In genomic region chr1:31040038-31040437, GRCh38 we compare ENCODE assay signal across 22 cellular contexts. TPM values are rescaled to one million over a fixed set of nuclear protein-coding genes. Genes with fewer than 3 reads are reported as not detected.
DNase-seq lines count a peak whose midpoint lies in the region; ATAC-seq and TF ChIP-seq lines count a peak whose summit lies in the region.
"Had no signal": no experiment of that assay in that cellular context is flagged by ENCODE, and none has a peak within 500 bp of the region (broad histone marks: within the 10 kb centered on the region; RNA-seq: fewer than 3 reads in every experiment).

No MANE protein-coding gene starts in this region.

- H3K27ac Mint-ChIP-seq in activated naive CD4-positive, alpha-beta T cell treated with anti-CD3 and anti-CD28 coated beads, Interleukin-2, amount 50 U/mL, for 24 hours: peak overlapping the region; percentile 21
- H3K27ac Mint-ChIP-seq in activated naive CD4-positive, alpha-beta T cell treated with anti-CD3 and anti-CD28 coated beads, Interleukin-2, amount 50 U/mL, for 72 hours: peak overlapping the region in 1 of 2 donors; percentile 36
- peak overlapping the region; percentile 87 for H3K27ac Mint-ChIP-seq in progenitor cell of endocrine pancreas
- H3K27ac Mint-ChIP-seq: activated T-cell treated with anti-CD3 and anti-CD28 coated beads, Interleukin-2, amount 50 U/mL, for 72 hours; CD8-positive, alpha-beta T cell; T-helper 2 cell treated with Interferon-gamma antibody and Interleukin-4, amounts not matched to agents 5 μg/mL and 100 μg/mL, for 36 hours had no signal

- no peak for ATAC-seq in activated naive CD4-positive, alpha-beta T cell treated with anti-CD3 and anti-CD28 coated beads, Interleukin-2, amount 50 U/mL, for 72 hours
- ATAC-seq: activated T-cell treated with anti-CD3 and anti-CD28 coated beads, Interleukin-2, amount 50 U/mL, for 72 hours; CD8-positive, alpha-beta T cell; HCT116; stimulated activated naive CD8-positive, alpha-beta T cell treated with anti-CD3 and anti-CD28 coated beads, Interleukin-15, Interleukin-2, amounts not matched to agents 100 U/mL and 50 U/mL, for 24 hours had no signal

- TF ChIP-seq CTCF in progenitor cell of endocrine pancreas (IDR thresholded peaks at IDR 0.05; ENCODE audit: unreplicated experiment): no peak

- no peak overlapping the region for H3K4me3 Mint-ChIP-seq in activated naive CD4-positive, alpha-beta T cell treated with anti-CD3 and anti-CD28 coated beads, Interleukin-2, amount 50 U/mL, for 24 hours
- no peak overlapping the region for H3K4me3 Mint-ChIP-seq in progenitor cell of endocrine pancreas (ENCODE audit: low read depth)
- H3K4me3 Mint-ChIP-seq: activated T-cell treated with anti-CD3 and anti-CD28 coated beads, Interleukin-2, amount 50 U/mL, for 72 hours; CD8-positive, alpha-beta T cell; T-helper 2 cell treated with Interferon-gamma antibody and Interleukin-4, amounts not matched to agents 5 μg/mL and 100 μg/mL, for 36 hours had no signal

- DNase-seq in activated naive CD4-positive, alpha-beta T cell treated with anti-CD3 and anti-CD28 coated beads, Interleukin-2, amount 50 U/mL, for 72 hours (ENCODE audit: low spot score in 2 of 2): no peak
- DNase-seq in NCI-H146 (lab: John Stamatoyannopoulos, UW) (peak; percentile 50), dermis blood vessel endothelial cell (peak; percentile 28), progenitor cell of endocrine pancreas (ENCODE audit: low spot score, unreplicated experiment) (no peak), D341Med (ENCODE audit: low spot score) (no peak)
- no peak for DNase-seq in stimulated activated CD4-positive, alpha-beta T cell treated with anti-CD3 and anti-CD28 coated beads, Interleukin-4, amount 100 ng/mL, for 24 hours
- no peak for DNase-seq in activated CD4-positive, alpha-beta T cell treated with anti-CD3 and anti-CD28 coated beads for 48 hours
- DNase-seq: activated CD8-positive, alpha-beta memory T cell treated with anti-CD3 and anti-CD28 coated beads for 24 hours; activated naive CD4-positive, alpha-beta T cell treated with anti-CD3 and anti-CD28 coated beads, Interleukin-2, amount 50 U/mL, for 16 hours; activated T-cell treated with anti-CD3 and anti-CD28 coated beads, Interleukin-2, amount 50 U/mL, for 72 hours; CD8-positive, alpha-beta T cell; head of caudate nucleus; left ventricle myocardium inferior; NCI-H1092; NCI-H2171; NK-92 treated with Interleukin-12 subunit alpha and Interleukin-12 subunit beta, amount 100 ng/mL, for 24 hours; Peyer's patch; stimulated activated naive CD8-positive, alpha-beta T cell treated with anti-CD3 and anti-CD28 coated beads, Interleukin-15, Interleukin-2, amounts not matched to agents 100 U/mL and 50 U/mL, for 24 hours; transverse colon had no signal

- H3K36me3 Mint-ChIP-seq in activated naive CD4-positive, alpha-beta T cell treated with anti-CD3 and anti-CD28 coated beads, Interleukin-2, amount 50 U/mL, for 24 hours: peaks cover 18% of the 10 kb centered on the region
- H3K36me3 Mint-ChIP-seq in activated naive CD4-positive, alpha-beta T cell treated with anti-CD3 and anti-CD28 coated beads, Interleukin-2, amount 50 U/mL, for 72 hours: peaks cover 5 to 26% of the 10 kb centered on the region in 2 donors
- H3K36me3 Mint-ChIP-seq in progenitor cell of endocrine pancreas (ENCODE audit: insufficient read depth): peaks cover 23% of the 10 kb centered on the region

- no peaks in the 10 kb centered on the region for H3K9me3 Mint-ChIP-seq in activated naive CD4-positive, alpha-beta T cell treated with anti-CD3 and anti-CD28 coated beads, Interleukin-2, amount 50 U/mL, for 24 hours
- H3K9me3 Mint-ChIP-seq in activated naive CD4-positive, alpha-beta T cell treated with anti-CD3 and anti-CD28 coated beads, Interleukin-2, amount 50 U/mL, for 72 hours: no peaks in the 10 kb centered on the region
- H3K9me3 Mint-ChIP-seq in progenitor cell of endocrine pancreas (ENCODE audit: low read depth): no peaks in the 10 kb centered on the region
- H3K9me3 Mint-ChIP-seq: activated T-cell treated with anti-CD3 and anti-CD28 coated beads, Interleukin-2, amount 50 U/mL, for 72 hours; CD8-positive, alpha-beta T cell had no signal

- H3K4me1 Mint-ChIP-seq in activated naive CD4-positive, alpha-beta T cell treated with anti-CD3 and anti-CD28 coated beads, Interleukin-2, amount 50 U/mL, for 24 hours: peaks cover 64% of the 10 kb centered on the region
- H3K4me1 Mint-ChIP-seq in progenitor cell of endocrine pancreas (ENCODE audit: low read depth): peaks cover 22% of the 10 kb centered on the region

- no peaks in the 10 kb centered on the region for H3K27me3 Mint-ChIP-seq in activated naive CD4-positive, alpha-beta T cell treated with anti-CD3 and anti-CD28 coated beads, Interleukin-2, amount 50 U/mL, for 24 hours
- H3K27me3 Mint-ChIP-seq in progenitor cell of endocrine pancreas: no peaks in the 10 kb centered on the region

RNA-seq across cellular contexts. Expression of gene PUM1, which starts 25.5 kb away (rescaled TPM):
- 100 to 1,000 TPM; 107 to 118 TPM for total RNA-seq in activated naive CD4-positive, alpha-beta T cell treated with anti-CD3 and anti-CD28 coated beads, Interleukin-2, amount 50 U/mL, for 72 hours
- 68.1 and 115 TPM in 2 replicates for total RNA-seq in dermis blood vessel endothelial cell
- total RNA-seq in progenitor cell of endocrine pancreas: 244 and 249 TPM in 2 replicates

Comparison
In these comparisons a context has a peak if more than half of its experiments do, and no peak if none do; other contexts are left out.
1. DNase-seq: peak in NCI-H146 (single experiment) and dermis blood vessel endothelial cell (single experiment); none in activated naive CD4-positive, alpha-beta T cell treated with anti-CD3 and anti-CD28 coated beads, Interleukin-2, amount 50 U/mL, for 72 hours (0 of 2), progenitor cell of endocrine pancreas (single experiment), D341Med (single experiment), stimulated activated CD4-positive, alpha-beta T cell treated with anti-CD3 and anti-CD28 coated beads, Interleukin-4, amount 100 ng/mL, for 24 hours (single experiment) and activated CD4-positive, alpha-beta T cell treated with anti-CD3 and anti-CD28 coated beads for 48 hours (single experiment).